In genomic region chr15:76905013-76905839, GRCh38 we compare ENCODE assay signal across 8 cellular contexts. TPM values are rescaled to one million over a fixed set of nuclear protein-coding genes. Genes with fewer than 3 reads are reported as not detected.
DNase-seq lines count a peak whose midpoint lies in the region; ATAC-seq and TF ChIP-seq lines count a peak whose summit lies in the region.

Gene SCAPER, minus strand, starts transcription at chr15:76905340. Its CDS starts 21,523 bp downstream, at chr15:76883817.

- no peaks in the 10 kb centered on the region for H3K9me3 Mint-ChIP-seq in activated CD4-positive, alpha-beta memory T cell treated with anti-CD3 and anti-CD28 coated beads for 36 hours

- ATAC-seq in GM19372 (IDR thresholded peaks at IDR 0.05; ENCODE audit: low read depth, unreplicated experiment) (peak; percentile 89), HG03558 (IDR thresholded peaks at IDR 0.05; ENCODE audit: extremely low read depth, unreplicated experiment) (peak; percentile 60)

- DNase-seq in NCI-H82 (lab: John Stamatoyannopoulos, UW) (peak; percentile 97), dorsolateral prefrontal cortex (peak; percentile 88 to 96 (median 92)), lower leg skin (ENCODE audit: low spot score in 2 of 2) (peak; percentile 84 to 98)
- peak; percentile 95 for DNase-seq in activated CD4-positive, alpha-beta memory T cell treated with anti-CD3 and anti-CD28 coated beads for 36 hours
- peak; percentile 91 to 92 for DNase-seq in stimulated activated CD4-positive, alpha-beta T cell treated with anti-CD3 and anti-CD28 coated beads, Interleukin-4, amount 100 ng/mL, for 4 hours

- intact Hi-C loops in activated CD4-positive, alpha-beta memory T cell treated with anti-CD3 and anti-CD28 coated beads for 36 hours (cut with micrococcal nuclease), result loop anchor here (1.0 to 10.0 kb wide), 2 partner anchors 26 to 590 kb away; partner anchors contain the start of gene RCN2
- intact Hi-C loops in dorsolateral prefrontal cortex (cut with DNase I), result loop anchor here (1.0 kb wide), 1 partner anchor 26 kb away; the partner anchor contains the start of gene RCN2 (in 2 of the 2)
- intact Hi-C loops in lower leg skin (cut with DNase I; ENCODE audit: low total_unique reads), result no loop called here

- peak within 1 kb of the TSS; percentile 69 to 99 (median 93) for H3K4me3 ChIP-seq in dorsolateral prefrontal cortex
- H3K4me3 ChIP-seq in lower leg skin (ENCODE audit: low read depth, poor library complexity, severe bottlenecking), result peak within 1 kb of the TSS; percentile 90

- H3K27ac Mint-ChIP-seq in activated CD4-positive, alpha-beta memory T cell treated with anti-CD3 and anti-CD28 coated beads for 36 hours, result peak within 1 kb of the TSS; percentile 83

- 1% methylated on average over 38 to 58 of the region's 78 CpGs for WGBS in lower leg skin, 2 donors

- POLR2A ChIA-PET in activated CD4-positive, alpha-beta memory T cell treated with anti-CD3 and anti-CD28 coated beads for 36 hours (lab: Charles Lee), result interaction anchor here (1.2 kb wide), 1 partner anchor 26 kb away, joined by 6 read pairs; the partner anchor contains the start of gene RCN2

- peak within 1 kb of the TSS; percentile 91 for H3K4me3 Mint-ChIP-seq in activated CD4-positive, alpha-beta memory T cell treated with anti-CD3 and anti-CD28 coated beads for 36 hours

- H3K27me3 Mint-ChIP-seq in activated CD4-positive, alpha-beta memory T cell treated with anti-CD3 and anti-CD28 coated beads for 36 hours, result no peaks in the 10 kb centered on the region

- no peaks in the 10 kb centered on the region for H3K27me3 ChIP-seq in dorsolateral prefrontal cortex

- CTCF ChIA-PET in activated CD4-positive, alpha-beta memory T cell treated with anti-CD3 and anti-CD28 coated beads for 36 hours (lab: Charles Lee), result interaction anchor here (0.9 kb wide), 2 partner anchors 112 to 592 kb away, joined by 3 read pairs; no protein-coding TSS in a partner anchor

- TF ChIP-seq CTCF in C4-2B (conservative IDR thresholded peaks at IDR 0.05) (no peak), dorsolateral prefrontal cortex (IDR thresholded peaks at IDR 0.05 in 54 of 56, conservative IDR thresholded peaks at IDR 0.05 in 2 of 56; ENCODE audit: low read depth in 1 of 56, partially characterized antibody in 56 of 56) (peak in 42 of 56 donors; percentile 10 to 62 (median 32)), lower leg skin (IDR thresholded peaks at IDR 0.05) (no peak)

- peaks cover 31% of the 10 kb centered on the region for H3K4me1 Mint-ChIP-seq in activated CD4-positive, alpha-beta memory T cell treated with anti-CD3 and anti-CD28 coated beads for 36 hours (ENCODE audit: low read depth)

- peak within 1 kb of the TSS; percentile 82 for H3K27ac ChIP-seq in C4-2B
- H3K27ac ChIP-seq in dorsolateral prefrontal cortex, result peak within 1 kb of the TSS; percentile 77 to 99 (median 96)

- TF ChIP-seq POLR2A in lower leg skin (IDR thresholded peaks at IDR 0.05), result peak in 1 of 2 donors; percentile 2

- no peaks in the 10 kb centered on the region for H3K36me3 Mint-ChIP-seq in activated CD4-positive, alpha-beta memory T cell treated with anti-CD3 and anti-CD28 coated beads for 36 hours

RNA-seq across cellular contexts. Expression of gene SCAPER, which starts in this region (rescaled TPM):
- 10 to 100 TPM; 21.5 to 22.9 TPM for total RNA-seq in activated CD4-positive, alpha-beta memory T cell treated with anti-CD3 and anti-CD28 coated beads for 36 hours
- 100 to 1,000 TPM in 2 of 120 experiments, 10 to 100 TPM in 118; 50.1 to 102 (median 70.1) TPM for total RNA-seq in dorsolateral prefrontal cortex
- total RNA-seq in lower leg skin, result 10 to 100 TPM; 23.8 to 63.2 (median 32.9) TPM

Comparison
In these comparisons a context has a peak if more than half of its experiments do, and no peak if none do; other contexts are left out.
1. Peak in every context shown above with its lines: DNase-seq, ATAC-seq, H3K4me3 ChIP-seq and H3K27ac ChIP-seq.
2. CTCF ChIP-seq: peak in dorsolateral prefrontal cortex (42 of 56); none in C4-2B (single experiment) and lower leg skin (0 of 3).